ENCODE assay signal across 8 cellular contexts in genomic region chr1:171740987-171741871, GRCh38. TPM values are rescaled to one million over a fixed set of nuclear protein-coding genes. Genes with fewer than 3 reads are reported as not detected.
A peak's percentile ranks its signal among the peaks of the same experiment; 100 is the strongest.
DNase-seq lines count a peak whose midpoint lies in the region; ATAC-seq and TF ChIP-seq lines count a peak whose summit lies in the region.

No MANE protein-coding gene starts in this region.

- no peaks in the 10 kb centered on the region for H3K9me3 Mint-ChIP-seq in activated naive CD4-positive, alpha-beta T cell treated with anti-CD3 and anti-CD28 coated beads, Interleukin-2, amount 10 ng/mL, durations not matched to agents 7 days and 5 days

- H3K4me3 Mint-ChIP-seq in activated naive CD4-positive, alpha-beta T cell treated with anti-CD3 and anti-CD28 coated beads, Interleukin-2, amount 10 ng/mL, durations not matched to agents 7 days and 5 days: peak overlapping the region; percentile 94

- H3K4me3 ChIP-seq in osteoblast (ENCODE audit: insufficient read depth, low read length) (peak overlapping the region; percentile 97), aorta (ENCODE audit: low read length in 2 of 2) (peak overlapping the region; percentile 91 to 93)

- H3K36me3 Mint-ChIP-seq in activated naive CD4-positive, alpha-beta T cell treated with anti-CD3 and anti-CD28 coated beads, Interleukin-2, amount 10 ng/mL, durations not matched to agents 7 days and 5 days: peaks cover 22% of the 10 kb centered on the region

- TF ChIP-seq CTCF in osteoblast (IDR thresholded peaks at IDR 0.05; ENCODE audit: extremely low read depth, low read depth, low read length): peak; percentile 25

- H3K27me3 Mint-ChIP-seq in activated naive CD4-positive, alpha-beta T cell treated with anti-CD3 and anti-CD28 coated beads, Interleukin-2, amount 10 ng/mL, durations not matched to agents 7 days and 5 days: no peaks in the 10 kb centered on the region

- intact Hi-C loops in aorta (cut with DNase I): loop anchor here in 1 of 2 donors (2.0 kb wide), 1 partner anchor 40 kb away; the partner anchor contains the start of gene METTL13

- CTCF ChIA-PET in activated naive CD4-positive, alpha-beta T cell treated with anti-CD3 and anti-CD28 coated beads, Interleukin-2, amount 10 ng/mL, durations not matched to agents 7 days and 5 days (lab: Charles Lee): interaction anchor here (0.8 to 5.4 kb wide), 8 partner anchors 23 to 95 kb away, joined by 3 to 35 read pairs (median 5); no protein-coding TSS in a partner anchor

- H3K27me3 ChIP-seq in osteoblast (ENCODE audit: insufficient read depth, low read length) (no peaks in the 10 kb centered on the region), aorta (ENCODE audit: control insufficient read depth in 1 of 2, insufficient read depth in 2 of 2, low read length in 1 of 2) (no peaks in the 10 kb centered on the region)

- peak overlapping the region; percentile 98 for H2AFZ ChIP-seq in osteoblast (ENCODE audit: low read length)

- H4K20me1 ChIP-seq in osteoblast (ENCODE audit: insufficient read depth, low read length): no peaks in the 10 kb centered on the region

- H3K79me2 ChIP-seq in osteoblast (ENCODE audit: insufficient read depth, low read length): peaks cover 44% of the 10 kb centered on the region

- DNase-seq in Ammon's horn (ENCODE audit: low spot score): peak; percentile 43
- DNase-seq in HT1080 (ENCODE audit: low read depth): peak; percentile 39
- DNase-seq in RPMI7951 (ENCODE audit: low read depth): peak; percentile 50
- DNase-seq in activated naive CD4-positive, alpha-beta T cell treated with anti-CD3 and anti-CD28 coated beads, Interleukin-2, amount 10 ng/mL, durations not matched to agents 7 days and 5 days: peak; percentile 68
- peak; percentile 39 for DNase-seq in glomerular visceral epithelial cell (ENCODE audit: extremely low spot score)
- DNase-seq in osteoblast (ENCODE audit: insufficient read length, low spot score, missing footprints): peak; percentile 60
- DNase-seq in aorta: peak in 1 of 2 donors; percentile 57

- peaks cover 21% of the 10 kb centered on the region for H3K36me3 ChIP-seq in osteoblast (ENCODE audit: insufficient read depth, low read length)
- peaks cover 0 to 1% of the 10 kb centered on the region in 2 donors for H3K36me3 ChIP-seq in aorta (ENCODE audit: control insufficient read depth in 1 of 2, insufficient read depth in 2 of 2, low read length in 1 of 2)

- WGBS in aorta, 2 donors: 0 to 1% methylated on average over 28 of the region's 28 CpGs

- H3K27ac ChIP-seq in osteoblast (ENCODE audit: low read depth, low read length): peak overlapping the region; percentile 93
- peak overlapping the region; percentile 43 to 94 for H3K27ac ChIP-seq in aorta (ENCODE audit: low read depth in 1 of 2, low read length in 2 of 2)

- H3K27ac Mint-ChIP-seq in activated naive CD4-positive, alpha-beta T cell treated with anti-CD3 and anti-CD28 coated beads, Interleukin-2, amount 10 ng/mL, durations not matched to agents 7 days and 5 days: peak overlapping the region; percentile 100

- peaks cover 55% of the 10 kb centered on the region for H3K4me1 Mint-ChIP-seq in activated naive CD4-positive, alpha-beta T cell treated with anti-CD3 and anti-CD28 coated beads, Interleukin-2, amount 10 ng/mL, durations not matched to agents 7 days and 5 days

- peaks cover 33% of the 10 kb centered on the region for H3K4me1 ChIP-seq in osteoblast (ENCODE audit: insufficient read depth, low read length)
- H3K4me1 ChIP-seq in aorta (ENCODE audit: control insufficient read depth in 1 of 2, insufficient read depth in 2 of 2, low read length in 2 of 2): peaks cover 0 to 7% of the 10 kb centered on the region in 2 donors

- H3K4me2 ChIP-seq in osteoblast (ENCODE audit: insufficient read depth, low read length): peak overlapping the region; percentile 83

- H3K9me3 ChIP-seq in osteoblast (ENCODE audit: low read depth, low read length) (no peaks in the 10 kb centered on the region), aorta (ENCODE audit: control insufficient read depth, low read length) (no peaks in the 10 kb centered on the region)

- ATAC-seq in GM19324 (IDR thresholded peaks at IDR 0.05; ENCODE audit: low FRiP score, unreplicated experiment) (peak; percentile 26), aorta (ENCODE audit: low FRiP score) (peak; percentile 63)

RNA-seq across cellular contexts. Expression of gene VAMP4, which starts 0.6 kb away (rescaled TPM):
- total RNA-seq in HT1080 (2014; rRNA removed; shearing (Covaris generic)): 2.0 and 5.6 TPM in 2 replicates
- polyA plus RNA-seq in HT1080 (2015; cell fraction: cytosol; rRNA removed): 8.9 and 9.3 TPM in 2 replicates
- 10.3 and 13.1 TPM in 2 replicates for polyA plus RNA-seq in HT1080 (2015; cell fraction: nucleus; rRNA removed)
- 11.3 and 13.1 TPM in 2 replicates for total RNA-seq in RPMI7951 (2014; rRNA removed; shearing (Covaris generic))
- 7.6 and 8.5 TPM in 2 replicates for total RNA-seq in osteoblast
- 10 to 100 TPM; 22.4 to 28.7 TPM for total RNA-seq in aorta
- polyA plus RNA-seq in aorta: 10 to 100 TPM; 24.9 to 26.2 TPM

RNA-seq across cellular contexts. Expression of gene METTL13, which starts 40.2 kb away (rescaled TPM):
- total RNA-seq in HT1080 (2014; rRNA removed; shearing (Covaris generic)): 64.8 and 87.6 TPM in 2 replicates
- polyA plus RNA-seq in HT1080 (2015; cell fraction: cytosol; rRNA removed): 43.2 and 47.7 TPM in 2 replicates
- polyA plus RNA-seq in HT1080 (2015; cell fraction: nucleus; rRNA removed): 56.2 and 67.7 TPM in 2 replicates
- 16.7 and 22.0 TPM in 2 replicates for total RNA-seq in RPMI7951 (2014; rRNA removed; shearing (Covaris generic))
- 13.0 and 15.3 TPM in 2 replicates for total RNA-seq in osteoblast
- total RNA-seq in aorta: 10 to 100 TPM; 15.3 to 17.9 TPM
- polyA plus RNA-seq in aorta: 10 to 100 TPM in 1 of 2 donors, 1 to 10 TPM in 1; 7.8 to 10.7 TPM
